In genomic region chr14:68140801-68141200, GRCh38 we compare ENCODE assay signal across 10 cellular contexts.
DNase-seq lines count a peak whose midpoint lies in the region; ATAC-seq and TF ChIP-seq lines count a peak whose summit lies in the region.
"Had no signal": no experiment of that assay in that cellular context is flagged by ENCODE, and none has a peak within 500 bp of the region (broad histone marks: within the 10 kb centered on the region; RNA-seq: fewer than 3 reads in every experiment).

No MANE protein-coding gene starts in this region.

- H3K27ac ChIP-seq in heart left ventricle (peak overlapping the region in 9 of 12 donors; percentile 10 to 89 (median 62)), endodermal cell (ENCODE audit: low read depth, low read length) (peak overlapping the region; percentile 96), upper lobe of right lung (peak overlapping the region; percentile 70), GM23338 (ENCODE audit: low read depth) (no peak overlapping the region)
- H3K27ac ChIP-seq: neutrophil had no signal

- H2AFZ ChIP-seq in GM23338, result no peak overlapping the region

- no peak overlapping the region for H3K4me3 ChIP-seq in heart left ventricle
- H3K4me3 ChIP-seq in endodermal cell (ENCODE audit: low read length), result no peak overlapping the region
- H3K4me3 ChIP-seq in upper lobe of right lung, result no peak overlapping the region
- H3K4me3 ChIP-seq in GM23338, result no peak overlapping the region

- intact Hi-C loops in heart left ventricle (cut with DNase I) (loop anchor here in 6 of 10 donors (5.0 to 10.0 kb wide), 6 partner anchors 56 to 676 kb away; no protein-coding TSS in a partner anchor), cardiac septum (cut with DNase I) (loop anchor here (5.0 to 10.0 kb wide), 2 partner anchors 198 to 674 kb away; no protein-coding TSS in a partner anchor), upper lobe of right lung (cut with DNase I) (no loop called here)

- no peak for ATAC-seq in heart left ventricle
- ATAC-seq in upper lobe of right lung, result no peak
- ATAC-seq in GM23338, result no peak
- ATAC-seq in activated naive CD8-positive, alpha-beta T cell treated with anti-CD3 and anti-CD28 coated beads, Interleukin-2, amount 50 U/mL, for 24 hours, result no peak
- no peak for ATAC-seq in GM21447 (IDR thresholded peaks at IDR 0.05; ENCODE audit: unreplicated experiment)

- no peaks in the 10 kb centered on the region for H3K79me2 ChIP-seq in GM23338 (replicated peaks; ENCODE audit: insufficient read depth)

- no peaks in the 10 kb centered on the region for H3K36me3 Mint-ChIP-seq in endodermal cell (ENCODE audit: low read depth)
- H3K36me3 Mint-ChIP-seq in nephron progenitor cell (ENCODE audit: low read depth), result no peaks in the 10 kb centered on the region
- H3K36me3 Mint-ChIP-seq in GM23338 (ENCODE audit: low read depth), result no peaks in the 10 kb centered on the region
- no peaks in the 10 kb centered on the region for H3K36me3 Mint-ChIP-seq in activated naive CD8-positive, alpha-beta T cell treated with anti-CD3 and anti-CD28 coated beads, Interleukin-2, amount 50 U/mL, for 24 hours (ENCODE audit: low read depth)

- peaks cover 20% of the 10 kb centered on the region for H3K4me1 Mint-ChIP-seq in endodermal cell
- peaks cover 81% of the 10 kb centered on the region for H3K4me1 Mint-ChIP-seq in nephron progenitor cell
- H3K4me1 Mint-ChIP-seq in GM23338, result peaks cover 34% of the 10 kb centered on the region
- H3K4me1 Mint-ChIP-seq in activated naive CD8-positive, alpha-beta T cell treated with anti-CD3 and anti-CD28 coated beads, Interleukin-2, amount 50 U/mL, for 24 hours, result peaks cover 31% of the 10 kb centered on the region

- H3K27me3 ChIP-seq in heart left ventricle (no peaks in the 10 kb centered on the region), endodermal cell (ENCODE audit: control insufficient read depth, insufficient read depth, low read length, poor library complexity, severe bottlenecking) (no peaks in the 10 kb centered on the region), upper lobe of right lung (no peaks in the 10 kb centered on the region), GM23338 (ENCODE audit: insufficient read depth) (no peaks in the 10 kb centered on the region)
- H3K27me3 ChIP-seq: neutrophil had no signal

- H3K27ac Mint-ChIP-seq in endodermal cell (peak overlapping the region; percentile 79), nephron progenitor cell (peak overlapping the region; percentile 100), GM23338 (no peak overlapping the region; the same call in 1 of the 2 replicates)
- no peak overlapping the region for H3K27ac Mint-ChIP-seq in activated naive CD8-positive, alpha-beta T cell treated with anti-CD3 and anti-CD28 coated beads, Interleukin-2, amount 50 U/mL, for 24 hours

- H3F3A ChIP-seq in GM23338 (replicated peaks; ENCODE audit: low read depth), result no peaks in the 10 kb centered on the region

- H3K27me3 Mint-ChIP-seq in endodermal cell (ENCODE audit: insufficient read depth) (no peaks in the 10 kb centered on the region), nephron progenitor cell (ENCODE audit: low read depth, poor library complexity) (no peaks in the 10 kb centered on the region), GM23338 (ENCODE audit: insufficient read depth, low read depth, poor library complexity) (peaks cover 6% of the 10 kb centered on the region)
- no peaks in the 10 kb centered on the region for H3K27me3 Mint-ChIP-seq in activated naive CD8-positive, alpha-beta T cell treated with anti-CD3 and anti-CD28 coated beads, Interleukin-2, amount 50 U/mL, for 24 hours

- H3K4me2 ChIP-seq in GM23338, result no peak overlapping the region

- H3K36me3 ChIP-seq in heart left ventricle, result no peaks in the 10 kb centered on the region
- H3K36me3 ChIP-seq in endodermal cell (ENCODE audit: control insufficient read depth, insufficient read depth, low read length), result no peaks in the 10 kb centered on the region
- no peaks in the 10 kb centered on the region for H3K36me3 ChIP-seq in upper lobe of right lung
- no peaks in the 10 kb centered on the region for H3K36me3 ChIP-seq in GM23338 (ENCODE audit: insufficient read depth)
- H3K36me3 ChIP-seq: neutrophil had no signal

- H3K9me3 ChIP-seq in heart left ventricle (no peaks in the 10 kb centered on the region), endodermal cell (ENCODE audit: control insufficient read depth, low read length) (no peaks in the 10 kb centered on the region), upper lobe of right lung (no peaks in the 10 kb centered on the region)
- H3K9me3 ChIP-seq: neutrophil had no signal

- peaks cover 3 to 75% (median 37%) of the 10 kb centered on the region in 12 donors for H3K4me1 ChIP-seq in heart left ventricle
- H3K4me1 ChIP-seq in endodermal cell (ENCODE audit: control insufficient read depth, insufficient read depth, low read length), result peaks cover 4% of the 10 kb centered on the region
- H3K4me1 ChIP-seq in upper lobe of right lung, result peaks cover 34% of the 10 kb centered on the region
- H3K4me1 ChIP-seq in GM23338 (ENCODE audit: insufficient read depth), result peaks cover 13% of the 10 kb centered on the region

- H3K9me3 Mint-ChIP-seq in endodermal cell (no peaks in the 10 kb centered on the region), nephron progenitor cell (no peaks in the 10 kb centered on the region), GM23338 (no peaks in the 10 kb centered on the region)
- no peaks in the 10 kb centered on the region for H3K9me3 Mint-ChIP-seq in activated naive CD8-positive, alpha-beta T cell treated with anti-CD3 and anti-CD28 coated beads, Interleukin-2, amount 50 U/mL, for 24 hours

- H3K9me2 ChIP-seq in GM23338 (ENCODE audit: insufficient read depth), result no peaks in the 10 kb centered on the region

- WGBS in heart left ventricle, 4 donors, result 78 to 84% (median 80%) methylated on average over 3 of the region's 3 CpGs
- WGBS in endodermal cell (ENCODE audit: insufficient coverage in 1 of 2, insufficient read length in 1 of 2), 2 experiments, result 84 to 95% methylated on average over 2 of the region's 3 CpGs

- H4K20me1 ChIP-seq in GM23338 (replicated peaks; ENCODE audit: insufficient read depth), result no peaks in the 10 kb centered on the region

- H3K4me3 Mint-ChIP-seq in endodermal cell (no peak overlapping the region), nephron progenitor cell (peak overlapping the region; percentile 3), GM23338 (no peak overlapping the region)
- H3K4me3 Mint-ChIP-seq in activated naive CD8-positive, alpha-beta T cell treated with anti-CD3 and anti-CD28 coated beads, Interleukin-2, amount 50 U/mL, for 24 hours, result no peak overlapping the region

- TF ChIP-seq CTCF in heart left ventricle (IDR thresholded peaks at IDR 0.05) (no peak), endodermal cell (conservative IDR thresholded peaks at IDR 0.05) (no peak), nephron progenitor cell (IDR thresholded peaks at IDR 0.05) (no peak), upper lobe of right lung (IDR thresholded peaks at IDR 0.05) (no peak), GM23338 (conservative IDR thresholded peaks at IDR 0.05; ENCODE audit: low read depth in 2 of 2) (no peak)

- no peak for DNase-seq in heart left ventricle
- no peak for DNase-seq in cardiac septum (ENCODE audit: low spot score)
- DNase-seq in endodermal cell, result no peak
- no peak for DNase-seq in nephron progenitor cell
- no peak for DNase-seq in upper lobe of right lung
- DNase-seq in GM23338 (ENCODE audit: low spot score), result no peak
- DNase-seq in activated naive CD8-positive, alpha-beta T cell treated with anti-CD3 and anti-CD28 coated beads, Interleukin-2, amount 50 U/mL, for 24 hours, result no peak
- DNase-seq: KBM-7 had no signal

- TF ChIP-seq POLR2A in heart left ventricle (IDR thresholded peaks at IDR 0.05), result no peak

- no peak overlapping the region for H3K9ac ChIP-seq in endodermal cell (ENCODE audit: extremely low read depth, low read length, poor library complexity, severe bottlenecking)

Comparison
In these comparisons a context has a peak if more than half of its experiments do, and no peak if none do; other contexts are left out.
1. H3K27ac Mint-ChIP-seq: peak in endodermal cell (single experiment) and nephron progenitor cell (single experiment); none in GM23338 (single experiment) and activated naive CD8-positive, alpha-beta T cell treated with anti-CD3 and anti-CD28 coated beads, Interleukin-2, amount 50 U/mL, for 24 hours (single experiment).